In genomic region chr7:29408841-29409243, GRCh38 we compare ENCODE assay signal across 8 cellular contexts.
DNase-seq lines count a peak whose midpoint lies in the region; ATAC-seq and TF ChIP-seq lines count a peak whose summit lies in the region.

No MANE protein-coding gene starts in this region.

- H3K4me3 ChIP-seq in CD8-positive, alpha-beta T cell (ENCODE audit: low read depth, low read length) = no peak overlapping the region
- H3K4me3 ChIP-seq in brain microvascular endothelial cell (ENCODE audit: low read depth, low read length) = no peak overlapping the region

- no peak overlapping the region for H3K27ac ChIP-seq in CD8-positive, alpha-beta T cell (ENCODE audit: low read depth, low read length)
- H3K27ac ChIP-seq in brain microvascular endothelial cell = no peak overlapping the region

- H3K27ac Mint-ChIP-seq in CD8-positive, alpha-beta T cell = no peak overlapping the region

- no peaks in the 10 kb centered on the region for H3K9me3 Mint-ChIP-seq in CD8-positive, alpha-beta T cell

- H3K36me3 Mint-ChIP-seq in CD8-positive, alpha-beta T cell = no peaks in the 10 kb centered on the region

- H3K9me3 ChIP-seq in CD8-positive, alpha-beta T cell (ENCODE audit: low read length) = no peaks in the 10 kb centered on the region

- CTCF ChIA-PET in CD8-positive, alpha-beta T cell (lab: Charles Lee) = interaction anchor here (0.6 to 9.5 kb wide), 31 partner anchors 9 to 493 kb away, joined by 3 to 285 read pairs (median 4); partner anchors contain the start of gene CHN2

- no peaks in the 10 kb centered on the region for H3K4me1 ChIP-seq in CD8-positive, alpha-beta T cell (ENCODE audit: insufficient read depth, low read length)

- H3K27me3 ChIP-seq in CD8-positive, alpha-beta T cell (ENCODE audit: insufficient read depth, low read length) = no peaks in the 10 kb centered on the region
- H3K27me3 ChIP-seq in brain microvascular endothelial cell (replicated peaks) = no peaks in the 10 kb centered on the region

- peak; percentile 5 to 69 (median 46) for DNase-seq in CD8-positive, alpha-beta T cell
- peak; percentile 77 for DNase-seq in NCI-H128 (lab: John Stamatoyannopoulos, UW; ENCODE audit: unreplicated experiment)
- DNase-seq in T follicular helper cell (ENCODE audit: low read depth) = peak; percentile 22
- DNase-seq in brain microvascular endothelial cell = peak; percentile 77
- DNase-seq in iPS-NIHi11 (ENCODE audit: low spot score) = peak; percentile 85
- peak; percentile 1 to 76 (median 19) for DNase-seq in stimulated activated CD4-positive, alpha-beta T cell treated with anti-CD3 and anti-CD28 coated beads, Interleukin-12 subunit alpha, Interleukin-12 subunit beta, amount 100 ng/mL, for 48 hours (ENCODE audit: low read depth in 2 of 3, low spot score in 1 of 3)

- peak; percentile 67 for ATAC-seq in CD8-positive, alpha-beta T cell
- peak; percentile 62 for ATAC-seq in GM21515 (IDR thresholded peaks at IDR 0.05; ENCODE audit: unreplicated experiment)
- ATAC-seq in GM21528 (IDR thresholded peaks at IDR 0.05; ENCODE audit: low FRiP score, unreplicated experiment) = no peak

- intact Hi-C loops in CD8-positive, alpha-beta T cell (cut with DNase I, micrococcal nuclease) = loop anchor here (1.0 to 5.0 kb wide), 6 partner anchors 170 to 487 kb away; no protein-coding TSS in a partner anchor

- peaks cover 4% of the 10 kb centered on the region for H3K27me3 Mint-ChIP-seq in CD8-positive, alpha-beta T cell (ENCODE audit: low read depth)

- TF ChIP-seq CTCF in CD8-positive, alpha-beta T cell (IDR thresholded peaks at IDR 0.05) = peak; percentile 86
- peak; percentile 73 for TF ChIP-seq CTCF in brain microvascular endothelial cell (IDR thresholded peaks at IDR 0.05; ENCODE audit: low read depth, low read length, missing control alignments)

- in situ Hi-C loops in brain microvascular endothelial cell (cut with HindIII; ENCODE audit: low pct_ligation_motif_present, low sequenced_read_pairs) = no loop called here

- H3K4me3 Mint-ChIP-seq in CD8-positive, alpha-beta T cell = no peak overlapping the region

- H3K4me1 Mint-ChIP-seq in CD8-positive, alpha-beta T cell (ENCODE audit: low read depth) = no peaks in the 10 kb centered on the region

- H3K36me3 ChIP-seq in CD8-positive, alpha-beta T cell (ENCODE audit: insufficient read depth, low read length) = no peaks in the 10 kb centered on the region
- H3K36me3 ChIP-seq in brain microvascular endothelial cell (replicated peaks) = no peaks in the 10 kb centered on the region

- POLR2A ChIA-PET in CD8-positive, alpha-beta T cell (lab: Charles Lee) = interaction anchor here (0.8 to 1.2 kb wide), 3 partner anchors 221 to 486 kb away, joined by 3 read pairs; no protein-coding TSS in a partner anchor

Comparison
In these comparisons a context has a peak if more than half of its experiments do, and no peak if none do; other contexts are left out.
1. DNase-seq: peak in every context shown above with its lines; median percentile 85 in iPS-NIHi11; 77 in NCI-H128; 77 in brain microvascular endothelial cell; 46 in CD8-positive, alpha-beta T cell; 22 in T follicular helper cell; 19 in stimulated activated CD4-positive, alpha-beta T cell treated with anti-CD3 and anti-CD28 coated beads, Interleukin-12 subunit alpha, Interleukin-12 subunit beta, amount 100 ng/mL, for 48 hours.